In genomic region chr10:25465582-25466372, GRCh38 we compare ENCODE assay signal across 16 cellular contexts.
DNase-seq lines count a peak whose midpoint lies in the region; ATAC-seq, FAIRE-seq and TF ChIP-seq lines count a peak whose summit lies in the region.
"Had no signal": no experiment of that assay in that cellular context is flagged by ENCODE, and none has a peak within 500 bp of the region (broad histone marks: within the 10 kb centered on the region; RNA-seq: fewer than 3 reads in every experiment).

No MANE protein-coding gene starts in this region.

- FAIRE-seq in urothelium cell line (lab: Jason Lieb, UNC) = no peak
- no peak for FAIRE-seq in kidney (lab: Jason Lieb, UNC)
- FAIRE-seq: colon, small intestine had no signal

- H3K27ac ChIP-seq in Panc1 (ENCODE audit: low read length) (peak overlapping the region; percentile 77), kidney (ENCODE audit: low read depth in 2 of 2, low read length in 2 of 2) (no peak overlapping the region)
- H3K27ac ChIP-seq: 22Rv1, RWPE1 had no signal

- no peaks in the 10 kb centered on the region for H3K27me3 ChIP-seq in Panc1 (ENCODE audit: control insufficient read depth, insufficient read depth, low read length)

- ATAC-seq in Panc1 = peak; percentile 68

- CTCF ChIA-PET in Panc1 (lab: Charles Lee) = no interaction called here

- no peaks in the 10 kb centered on the region for H3K9me3 ChIP-seq in Panc1 (ENCODE audit: control insufficient read depth, insufficient read depth, low read depth, low read length)
- H3K9me3 ChIP-seq in kidney (ENCODE audit: control insufficient read depth in 1 of 2, low read length in 2 of 2) = no peaks in the 10 kb centered on the region

- in situ Hi-C loops in Panc1 (cut with HindIII; ENCODE audit: low pct_unique_long_range_greater_than_20kb, low sequenced_read_pairs) = no loop called here

- TF ChIP-seq CTCF in Panc1 (IDR thresholded peaks at IDR 0.05) = no peak
- no peak for TF ChIP-seq CTCF in kidney (IDR thresholded peaks at IDR 0.05; ENCODE audit: borderline replicate concordance, extremely low read depth, insufficient read depth)

- intact Hi-C loops in Panc1 (cut with micrococcal nuclease; ENCODE audit: unreplicated experiment) (no loop called here), kidney (cut with DNase I) (no loop called here)

- no TSS peak for BruUV-seq in Panc1 (replicated peaks; lab: Mats Ljungman, UMichigan)

- H3K4me1 ChIP-seq in Panc1 (ENCODE audit: control insufficient read depth, insufficient read depth, low read length) (no peaks in the 10 kb centered on the region), kidney (ENCODE audit: control insufficient read depth in 1 of 2, insufficient read depth in 1 of 2, low read depth in 1 of 2, low read length in 2 of 2) (no peaks in the 10 kb centered on the region)

- H3K36me3 ChIP-seq in Panc1 (ENCODE audit: control insufficient read depth, insufficient read depth, low read length) (no peaks in the 10 kb centered on the region), kidney (ENCODE audit: control insufficient read depth in 1 of 2, insufficient read depth in 2 of 2, low read length in 2 of 2) (no peaks in the 10 kb centered on the region)

- POLR2A ChIA-PET in Panc1 (lab: Charles Lee) = no interaction called here

- no peak overlapping the region for H3K9ac ChIP-seq in kidney (ENCODE audit: low read length in 2 of 2)

- DNase-seq in NCI-H510A treated with DMSO at 0.1 percent for 48 hours (lab: John Stamatoyannopoulos, UW) (peak; percentile 46), NCI-H510A (lab: John Stamatoyannopoulos, UW) (no peak), NCI-H1694 treated with DMSO at 0.1 percent for 48 hours (lab: John Stamatoyannopoulos, UW) (peak; percentile 10), Panc1 (ENCODE audit: low read depth, low spot score) (peak; percentile 15), urothelium cell line (ENCODE audit: low spot score) (peak; percentile 38), kidney (no peak), cerebellum (ENCODE audit: low spot score) (no peak)
- DNase-seq in effector CD8-positive, alpha-beta T cell (lab: John Stamatoyannopoulos, UW) = no peak
- DNase-seq: activated CD8-positive, alpha-beta memory T cell treated with anti-CD3 and anti-CD28 coated beads, Interleukin-2, amount 50 U/mL, for 4 hours; activated naive CD8-positive, alpha-beta T cell treated with anti-CD3 and anti-CD28 coated beads, Interleukin-2, amount 10 ng/mL, durations not matched to agents 7 days and 5 days; mesendoderm; occipital lobe; small intestine had no signal

- H3K4me3 ChIP-seq in Panc1 (ENCODE audit: low read depth in 2 of 2, low read length in 2 of 2) (peak overlapping the region; percentile 43 to 63), kidney (ENCODE audit: low read length in 2 of 2) (no peak overlapping the region)

Comparison
In these comparisons a context has a peak if more than half of its experiments do, and no peak if none do; other contexts are left out.
1. DNase-seq: peak in NCI-H510A treated with DMSO at 0.1 percent for 48 hours (single experiment), NCI-H1694 treated with DMSO at 0.1 percent for 48 hours (single experiment), Panc1 (single experiment) and urothelium cell line (single experiment); none in NCI-H510A (single experiment), kidney (single experiment), cerebellum (single experiment) and effector CD8-positive, alpha-beta T cell (single experiment).
2. H3K4me3 ChIP-seq: peak in Panc1 (2 of 2); none in kidney (0 of 2).